Comparison of ENCODE assay signal across 14 cellular contexts in the genomic region with DNA sequence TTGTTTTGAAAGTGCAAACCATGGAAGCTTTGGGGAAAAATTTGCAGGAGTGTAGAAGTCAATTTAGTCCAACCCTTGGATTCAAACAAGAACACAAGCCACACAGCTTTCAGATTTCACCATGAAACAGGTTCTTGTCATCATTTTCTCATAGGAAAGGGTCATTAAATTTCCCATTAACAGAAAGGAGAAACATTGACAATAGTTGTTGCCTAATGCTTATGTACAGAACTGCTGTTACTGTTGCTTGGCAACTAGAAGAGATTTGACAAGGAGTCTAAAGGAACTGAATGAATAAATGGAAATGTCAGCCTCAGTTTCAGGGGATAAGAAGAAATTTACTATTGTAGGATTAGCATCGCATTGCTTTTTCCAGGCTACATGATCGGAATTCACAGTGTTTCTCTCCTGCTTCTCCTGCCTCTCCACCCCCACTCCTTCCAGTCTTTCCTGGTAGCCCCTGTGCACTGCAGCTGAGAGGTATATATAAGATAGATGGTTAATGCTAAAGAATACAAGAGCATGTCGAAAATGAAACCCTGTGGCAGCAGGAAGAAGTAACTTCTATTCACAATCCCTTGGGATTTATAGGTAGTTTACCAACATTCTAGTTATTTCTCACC.
DNase-seq lines count a peak whose midpoint lies in the region; ATAC-seq and TF ChIP-seq lines count a peak whose summit lies in the region.
"Had no signal": no experiment of that assay in that cellular context is flagged by ENCODE, and none has a peak within 500 bp of the region (broad histone marks: within the 10 kb centered on the region; RNA-seq: fewer than 3 reads in every experiment).

No MANE protein-coding gene starts in this region.

- no peak overlapping the region for H3K4me3 ChIP-seq in left lung
- H3K4me3 ChIP-seq: heart right ventricle had no signal

- H3K27me3 Mint-ChIP-seq in brain = no peaks in the 10 kb centered on the region

- peaks cover 48% of the 10 kb centered on the region for H3K4me1 Mint-ChIP-seq in brain

- peaks cover 0 to 10% of the 10 kb centered on the region in 2 donors for H3K4me1 ChIP-seq in left lung

- intact Hi-C loops in left lung (cut with DNase I) = no loop called here

- no peaks in the 10 kb centered on the region for H3K9me3 ChIP-seq in left lung
- H3K9me3 ChIP-seq: heart right ventricle had no signal

- H3K27ac ChIP-seq in left lung = peak overlapping the region in 1 of 2 donors; percentile 5
- H3K27ac ChIP-seq: C4-2B, heart right ventricle had no signal

- H3K27ac Mint-ChIP-seq in brain = peak overlapping the region; percentile 79 to 95 (median 84)
- H3K27ac Mint-ChIP-seq: activated T-helper 1 cell treated with anti-CD3 and anti-CD28 coated beads, Interleukin-12 subunit alpha, Interleukin-12 subunit beta, Interleukin-2, Interleukin-4 antibody, amounts not matched to agents 30 ng/mL and 10 ng/mL and 1 ng/mL, durations not matched to agents 14 hours and 24 hours and 36 hours had no signal

- H3K36me3 ChIP-seq in left lung = no peaks in the 10 kb centered on the region

- no peaks in the 10 kb centered on the region for H3K27me3 ChIP-seq in left lung
- H3K27me3 ChIP-seq: heart right ventricle had no signal

- peaks cover 29% of the 10 kb centered on the region for H3K36me3 Mint-ChIP-seq in brain

- ATAC-seq in left lung (peak; percentile 76), HG02798 (IDR thresholded peaks at IDR 0.05; ENCODE audit: poor library complexity, unreplicated experiment) (no peak), GM18858 (IDR thresholded peaks at IDR 0.05; ENCODE audit: unreplicated experiment) (no peak), GM21390 (IDR thresholded peaks at IDR 0.05; ENCODE audit: unreplicated experiment) (no peak), GM18861 (IDR thresholded peaks at IDR 0.05; ENCODE audit: unreplicated experiment) (no peak)

- DNase-seq in AG08395 (ENCODE audit: low spot score) (peak; percentile 29), HT-29 (ENCODE audit: low spot score) (peak; percentile 37), left lung (no peak)
- DNase-seq: activated CD4-positive, alpha-beta T cell treated with anti-CD3 and anti-CD28 coated beads for 1 hour; heart right ventricle; NCI-H2081 treated with DMSO at 0.1 percent for 48 hours; SIG-M5 had no signal

- H3K9me3 Mint-ChIP-seq in brain = peaks cover 0 to 2% (median 0%) of the 10 kb centered on the region in 5 experiments
- H3K9me3 Mint-ChIP-seq: activated T-helper 1 cell treated with anti-CD3 and anti-CD28 coated beads, Interleukin-12 subunit alpha, Interleukin-12 subunit beta, Interleukin-2, Interleukin-4 antibody, amounts not matched to agents 30 ng/mL and 10 ng/mL and 1 ng/mL, durations not matched to agents 14 hours and 24 hours and 36 hours had no signal

- TF ChIP-seq CTCF in brain (conservative IDR thresholded peaks at IDR 0.05) = no peak
- no peak for TF ChIP-seq CTCF in left lung (IDR thresholded peaks at IDR 0.05)

- peak overlapping the region; percentile 56 to 80 (median 71) for H3K4me3 Mint-ChIP-seq in brain
- H3K4me3 Mint-ChIP-seq: activated T-helper 1 cell treated with anti-CD3 and anti-CD28 coated beads, Interleukin-12 subunit alpha, Interleukin-12 subunit beta, Interleukin-2, Interleukin-4 antibody, amounts not matched to agents 30 ng/mL and 10 ng/mL and 1 ng/mL, durations not matched to agents 14 hours and 24 hours and 36 hours had no signal

Comparison
In these comparisons a context has a peak if more than half of its experiments do, and no peak if none do; other contexts are left out.
1. DNase-seq: peak in AG08395 (single experiment) and HT-29 (single experiment); none in left lung (0 of 2).